ENCODE assay signal across 1 cellular context in genomic region chr10:120495226-120495625, GRCh38.
TF ChIP-seq lines count a peak whose summit lies in the region.

No MANE protein-coding gene starts in this region.

TF ChIP-seq in HepG2, 621 proteins besides CTCF, POLR2A, EP300 and RAD21 (continued from another document):
- no peak for TF ChIP-seq REPIN1 (CRISPR knock-in tag; IDR thresholded peaks at IDR 0.05; ENCODE audit: borderline replicate concordance, low read depth)
- TF ChIP-seq HES4 (CRISPR knock-in tag; IDR thresholded peaks at IDR 0.05; ENCODE audit: borderline replicate concordance) = no peak
- TF ChIP-seq TFE3 (CRISPR knock-in tag; IDR thresholded peaks at IDR 0.05) = no peak
- TF ChIP-seq KDM5A (IDR thresholded peaks at IDR 0.05; ENCODE audit: borderline replicate concordance, low read length) = no peak
- TF ChIP-seq ZSCAN12 (CRISPR knock-in tag; IDR thresholded peaks at IDR 0.05) = no peak
- TF ChIP-seq, protein P1, sequence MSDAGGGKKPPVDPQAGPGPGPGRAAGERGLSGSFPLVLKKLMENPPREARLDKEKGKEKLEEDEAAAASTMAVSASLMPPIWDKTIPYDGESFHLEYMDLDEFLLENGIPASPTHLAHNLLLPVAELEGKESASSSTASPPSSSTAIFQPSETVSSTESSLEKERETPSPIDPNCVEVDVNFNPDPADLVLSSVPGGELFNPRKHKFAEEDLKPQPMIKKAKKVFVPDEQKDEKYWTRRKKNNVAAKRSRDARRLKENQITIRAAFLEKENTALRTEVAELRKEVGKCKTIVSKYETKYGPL (CRISPR knock-in tag; IDR thresholded peaks at IDR 0.05) = no peak
- no peak for TF ChIP-seq RERE (CRISPR knock-in tag; IDR thresholded peaks at IDR 0.05; ENCODE audit: low read depth)
